19 cellular contexts compared by ENCODE assay signal in genomic region chr3:11901286-11901875, GRCh38. TPM values are rescaled to one million over a fixed set of nuclear protein-coding genes. Genes with fewer than 3 reads are reported as not detected.
DNase-seq lines count a peak whose midpoint lies in the region; ATAC-seq and TF ChIP-seq lines count a peak whose summit lies in the region.
"Had no signal": no experiment of that assay in that cellular context is flagged by ENCODE, and none has a peak within 500 bp of the region (broad histone marks: within the 10 kb centered on the region; RNA-seq: fewer than 3 reads in every experiment).

No MANE protein-coding gene starts in this region.

- no peaks in the 10 kb centered on the region for H3K79me2 ChIP-seq in GM23338 (replicated peaks; ENCODE audit: insufficient read depth)
- no peaks in the 10 kb centered on the region for H3K79me2 ChIP-seq in trophoblast cell (ENCODE audit: control insufficient read depth, insufficient read depth, low read length, poor library complexity)

- no peaks in the 10 kb centered on the region for H3F3A ChIP-seq in GM23338 (replicated peaks; ENCODE audit: low read depth)

- H3K4me1 ChIP-seq in GM23338 (ENCODE audit: insufficient read depth) (no peaks in the 10 kb centered on the region), trophoblast cell (ENCODE audit: control insufficient read depth in 1 of 2, insufficient read depth in 2 of 2, low read length in 2 of 2) (no peaks in the 10 kb centered on the region), prostate gland (replicated peaks) (no peaks in the 10 kb centered on the region)

- no peak overlapping the region for H3K4me3 Mint-ChIP-seq in natural killer cell treated with Interleukin-12 subunit alpha and Interleukin-12 subunit beta and Interleukin-15 and Interleukin-18, amount 100 ng/mL, for 72 hours
- H3K4me3 Mint-ChIP-seq in natural killer cell (no peak overlapping the region), GM23338 (no peak overlapping the region), nephron progenitor cell (no peak overlapping the region)
- H3K4me3 Mint-ChIP-seq: B cell; CD4-positive, alpha-beta memory T cell had no signal

- no CpG with 5 or more reads among the region's 7 CpGs for WGBS in trophoblast cell (ENCODE audit: extremely low coverage, insufficient coverage, insufficient read length)
- WGBS in prostate gland: 91% methylated on average over 3 of the region's 7 CpGs

- no peak overlapping the region for H3K14ac ChIP-seq in trophoblast cell (ENCODE audit: low read length)

- no peaks in the 10 kb centered on the region for H3K36me3 ChIP-seq in GM23338 (ENCODE audit: insufficient read depth)
- H3K36me3 ChIP-seq in trophoblast cell (ENCODE audit: control insufficient read depth in 1 of 2, insufficient read depth in 2 of 2, low read length in 2 of 2): no peaks in the 10 kb centered on the region
- H3K36me3 ChIP-seq in prostate gland: no peaks in the 10 kb centered on the region

- H4K12ac ChIP-seq in trophoblast cell (ENCODE audit: low read depth, low read length): no peak overlapping the region

- H3K4me2 ChIP-seq in GM23338 (no peak overlapping the region), trophoblast cell (ENCODE audit: low read length) (no peak overlapping the region)

- peak overlapping the region; percentile 18 for H3K23ac ChIP-seq in trophoblast cell (ENCODE audit: low read length)

- H4K8ac ChIP-seq in trophoblast cell (ENCODE audit: low read depth, low read length): no peak overlapping the region

- H3K27me3 ChIP-seq in GM23338 (ENCODE audit: insufficient read depth) (no peaks in the 10 kb centered on the region), trophoblast cell (ENCODE audit: insufficient read depth, low read length) (no peaks in the 10 kb centered on the region), prostate gland (replicated peaks; ENCODE audit: insufficient read depth) (no peaks in the 10 kb centered on the region)

- no peaks in the 10 kb centered on the region for H3K36me3 Mint-ChIP-seq in natural killer cell treated with Interleukin-12 subunit alpha and Interleukin-12 subunit beta and Interleukin-15 and Interleukin-18, amount 100 ng/mL, for 72 hours
- no peaks in the 10 kb centered on the region for H3K36me3 Mint-ChIP-seq in natural killer cell
- H3K36me3 Mint-ChIP-seq in GM23338 (ENCODE audit: low read depth): no peaks in the 10 kb centered on the region
- H3K36me3 Mint-ChIP-seq in nephron progenitor cell (ENCODE audit: low read depth): no peaks in the 10 kb centered on the region
- H3K36me3 Mint-ChIP-seq: CD4-positive, alpha-beta memory T cell had no signal

- H3K27ac ChIP-seq in GM23338 (ENCODE audit: low read depth): no peak overlapping the region
- H3K27ac ChIP-seq in trophoblast cell (ENCODE audit: low read depth, low read length): no peak overlapping the region
- H3K27ac ChIP-seq in prostate gland: no peak overlapping the region
- H3K27ac ChIP-seq: 22Rv1 had no signal

- H2BK12ac ChIP-seq in trophoblast cell (ENCODE audit: low read length): no peak overlapping the region

- H3K27me3 Mint-ChIP-seq in natural killer cell treated with Interleukin-12 subunit alpha and Interleukin-12 subunit beta and Interleukin-15 and Interleukin-18, amount 100 ng/mL, for 72 hours: peaks cover 3 to 9% of the 10 kb centered on the region in 2 donors
- H3K27me3 Mint-ChIP-seq in natural killer cell (ENCODE audit: low read depth in 2 of 2) (peaks cover 0 to 3% of the 10 kb centered on the region in 2 donors), GM23338 (ENCODE audit: insufficient read depth, low read depth, poor library complexity) (peaks cover 5% of the 10 kb centered on the region), nephron progenitor cell (ENCODE audit: low read depth, poor library complexity) (peaks cover 24% of the 10 kb centered on the region)

- no peak overlapping the region for H2AK5ac ChIP-seq in trophoblast cell (ENCODE audit: low read length)

- H3K18ac ChIP-seq in trophoblast cell (ENCODE audit: low read length): no peak overlapping the region

- no peak for DNase-seq in natural killer cell treated with Interleukin-12 subunit alpha and Interleukin-12 subunit beta and Interleukin-15 and Interleukin-18, amount 100 ng/mL, for 72 hours (ENCODE audit: low spot score)
- DNase-seq in natural killer cell (no peak), GM23338 (ENCODE audit: low spot score) (no peak), nephron progenitor cell (no peak), trophoblast cell (no peak), NCI-H1092 treated with DMSO at 0.1 percent for 48 hours (lab: John Stamatoyannopoulos, UW) (no peak), NCI-H2227 (lab: John Stamatoyannopoulos, UW; ENCODE audit: unreplicated experiment) (no peak), prostate gland (ENCODE audit: low spot score) (no peak)
- DNase-seq: C1 segment of cervical spinal cord; Calu3; CD4-positive, alpha-beta memory T cell; COR-L47; DMS53; DMS79 treated with DMSO at 0.1 percent for 48 hours; GF-D8; H7 had no signal

- H3K27ac Mint-ChIP-seq in natural killer cell treated with Interleukin-12 subunit alpha and Interleukin-12 subunit beta and Interleukin-15 and Interleukin-18, amount 100 ng/mL, for 72 hours: no peak overlapping the region
- no peak overlapping the region for H3K27ac Mint-ChIP-seq in natural killer cell
- H3K27ac Mint-ChIP-seq in GM23338: no peak overlapping the region
- H3K27ac Mint-ChIP-seq in nephron progenitor cell: peak overlapping the region; percentile 75
- H3K27ac Mint-ChIP-seq: B cell; CD4-positive, alpha-beta memory T cell had no signal

- no peak for TF ChIP-seq CTCF in natural killer cell (IDR thresholded peaks at IDR 0.05)
- peak in 1 of 2 experiments; percentile 25; a peak in 1 of 4 replicates for TF ChIP-seq CTCF in GM23338 (conservative IDR thresholded peaks at IDR 0.05; ENCODE audit: low read depth in 2 of 2)
- no peak for TF ChIP-seq CTCF in nephron progenitor cell (IDR thresholded peaks at IDR 0.05)
- no peak for TF ChIP-seq CTCF in prostate gland (IDR thresholded peaks at IDR 0.05)

- no peak overlapping the region for H2AFZ ChIP-seq in GM23338
- no peak overlapping the region for H2AFZ ChIP-seq in trophoblast cell (ENCODE audit: insufficient read depth, low read length, poor library complexity)

- no peak overlapping the region for H3K4me3 ChIP-seq in GM23338
- H3K4me3 ChIP-seq in trophoblast cell (ENCODE audit: low read depth, low read length): no peak overlapping the region
- no peak overlapping the region for H3K4me3 ChIP-seq in prostate gland

- ATAC-seq in natural killer cell treated with Interleukin-12 subunit alpha and Interleukin-12 subunit beta and Interleukin-15 and Interleukin-18, amount 100 ng/mL, for 72 hours: peak; percentile 4 to 36
- ATAC-seq in natural killer cell (no peak), GM23338 (peak; percentile 41; the same call in 2 of the 3 replicates)
- ATAC-seq: HCT116 had no signal

- no peak for TF ChIP-seq POLR2A in prostate gland (IDR thresholded peaks at IDR 0.05)

- H3K79me1 ChIP-seq in trophoblast cell (ENCODE audit: low read length): no peaks in the 10 kb centered on the region

- H2BK5ac ChIP-seq in trophoblast cell (ENCODE audit: low read depth, low read length, poor library complexity): no peak overlapping the region

- H4K20me1 ChIP-seq in GM23338 (replicated peaks; ENCODE audit: insufficient read depth): no peaks in the 10 kb centered on the region

- intact Hi-C loops in natural killer cell (cut with micrococcal nuclease) (no loop called here), prostate gland (cut with DNase I) (no loop called here)

- H2BK120ac ChIP-seq in trophoblast cell (ENCODE audit: insufficient read depth, low read length, poor library complexity): no peak overlapping the region

- no peaks in the 10 kb centered on the region for H3K9me2 ChIP-seq in GM23338 (ENCODE audit: insufficient read depth)

- no peaks in the 10 kb centered on the region for H3K9me3 Mint-ChIP-seq in natural killer cell treated with Interleukin-12 subunit alpha and Interleukin-12 subunit beta and Interleukin-15 and Interleukin-18, amount 100 ng/mL, for 72 hours
- H3K9me3 Mint-ChIP-seq in natural killer cell (no peaks in the 10 kb centered on the region), GM23338 (no peaks in the 10 kb centered on the region), nephron progenitor cell (peaks cover 4% of the 10 kb centered on the region)
- H3K9me3 Mint-ChIP-seq: CD4-positive, alpha-beta memory T cell had no signal

- no peak overlapping the region for H3K9ac ChIP-seq in trophoblast cell (ENCODE audit: low read length)

- H3K4ac ChIP-seq in trophoblast cell (ENCODE audit: low read depth, low read length): no peak overlapping the region

- H3K9me3 ChIP-seq in trophoblast cell (ENCODE audit: insufficient read depth, low read depth, low read length) (peaks cover 2% of the 10 kb centered on the region), prostate gland (no peaks in the 10 kb centered on the region)

- no peak overlapping the region for H4K91ac ChIP-seq in trophoblast cell (ENCODE audit: low read depth, low read length)

- no peaks in the 10 kb centered on the region for H3K4me1 Mint-ChIP-seq in natural killer cell treated with Interleukin-12 subunit alpha and Interleukin-12 subunit beta and Interleukin-15 and Interleukin-18, amount 100 ng/mL, for 72 hours (ENCODE audit: low read depth in 2 of 2)
- H3K4me1 Mint-ChIP-seq in natural killer cell (no peaks in the 10 kb centered on the region), GM23338 (no peaks in the 10 kb centered on the region), nephron progenitor cell (no peaks in the 10 kb centered on the region)
- H3K4me1 Mint-ChIP-seq: B cell had no signal

TF ChIP-seq in GM23338, 12 proteins besides CTCF, POLR2A, EP300 and RAD21 (continues in another document):
- TF ChIP-seq STAT1 (IDR thresholded peaks at IDR 0.05; ENCODE audit: unreplicated experiment) (no peak), CREB1 (CRISPR knock-in tag; IDR thresholded peaks at IDR 0.05; ENCODE audit: low read depth) (no peak), NANOG (IDR thresholded peaks at IDR 0.05; ENCODE audit: borderline replicate concordance) (no peak), EZH2 (IDR thresholded peaks at IDR 0.05; ENCODE audit: low read depth, unreplicated experiment) (no peak)

RNA-seq across cellular contexts. Expression of gene TAMM41, which starts 54.7 kb away (rescaled TPM):
- total RNA-seq in natural killer cell treated with Interleukin-12 subunit alpha and Interleukin-12 subunit beta and Interleukin-15 and Interleukin-18, amount 100 ng/mL, for 72 hours: 10 to 100 TPM; 20.1 to 48.7 TPM
- total RNA-seq in natural killer cell (10 to 100 TPM; 17.9 to 25.8 (median 23.2) TPM), prostate gland (10 to 100 TPM; 11.2 to 18.8 TPM)
- 8.9 and 12.9 TPM in 2 replicates for total RNA-seq in GM23338 (2014; rRNA removed; shearing (Covaris generic))
- polyA plus RNA-seq in GM23338 (2016; fragmentation: Nextera tagmentation; extraction: Ambion mirVana): 18.0 and 19.2 TPM in 2 replicates
- polyA plus RNA-seq in trophoblast cell (2013): 16.3 and 16.4 TPM in 2 replicates

Comparison
In these comparisons a context has a peak if more than half of its experiments do, and no peak if none do; other contexts are left out.
1. ATAC-seq: peak in natural killer cell treated with Interleukin-12 subunit alpha and Interleukin-12 subunit beta and Interleukin-15 and Interleukin-18, amount 100 ng/mL, for 72 hours (2 of 2) and GM23338 (single experiment); none in natural killer cell (0 of 3).